ENCODE assay signal across 8 cellular contexts in the genomic region with DNA sequence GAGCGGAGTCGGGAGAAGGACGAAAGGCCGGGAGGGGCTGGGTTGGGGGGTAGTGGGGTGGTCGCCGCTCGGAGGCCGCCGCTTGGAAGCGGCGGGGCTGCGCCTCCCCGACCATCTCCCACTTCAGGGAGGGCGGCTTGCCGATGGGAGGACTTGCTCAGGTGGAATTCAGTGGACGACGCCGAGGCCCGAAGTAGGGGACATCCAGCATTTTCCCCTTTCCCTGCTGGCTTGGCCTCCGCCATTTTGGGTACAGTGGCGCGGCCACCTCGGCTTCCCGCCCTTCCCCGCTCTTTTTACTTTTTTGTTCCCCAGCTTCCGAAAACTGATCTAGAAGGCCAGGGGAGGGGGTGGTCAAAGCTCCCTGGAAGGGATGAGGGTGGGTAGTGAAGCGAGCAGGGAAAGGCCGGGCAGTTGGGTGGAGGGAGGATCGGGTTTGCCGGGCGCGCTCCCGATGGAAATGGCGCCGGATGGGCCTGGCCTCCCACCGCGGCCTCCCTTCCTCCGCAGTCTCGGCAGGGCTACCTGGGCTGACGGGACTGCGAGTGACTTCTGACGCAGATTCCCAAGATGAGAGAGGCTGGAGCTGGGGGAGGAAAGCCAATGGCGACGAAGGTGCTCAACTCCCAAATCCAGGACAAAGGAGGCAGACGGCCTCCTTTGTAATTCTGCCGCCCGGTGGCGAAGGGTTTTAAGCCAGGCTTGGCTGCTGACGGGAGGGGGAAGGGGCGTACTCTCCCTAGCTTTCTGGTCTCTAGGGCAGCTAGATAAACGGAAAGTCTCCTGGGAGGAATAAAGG. TPM values are rescaled to one million over a fixed set of nuclear protein-coding genes. Genes with fewer than 3 reads are reported as not detected.
A peak's percentile ranks its signal among the peaks of the same experiment; 100 is the strongest.
DNase-seq lines count a peak whose midpoint lies in the region; ATAC-seq and TF ChIP-seq lines count a peak whose summit lies in the region.

A gene (minus strand): TSS at position 670 of the 799 bp plus-strand sequence. CDS start 26,084 bp downstream, outside the sequence.

- CTCF ChIA-PET in activated CD8-positive, alpha-beta T cell treated with anti-CD3 and anti-CD28 coated beads for 36 hours (lab: Charles Lee) = interaction anchor here (0.8 to 4.8 kb wide), 9 partner anchors 9 to 122 kb away, joined by 3 to 21 read pairs (median 5); no protein-coding TSS in a partner anchor

- intact Hi-C loops in activated CD8-positive, alpha-beta T cell treated with anti-CD3 and anti-CD28 coated beads for 36 hours (cut with micrococcal nuclease) = no loop called here

- TF ChIP-seq CTCF in activated CD8-positive, alpha-beta T cell treated with anti-CD3 and anti-CD28 coated beads for 36 hours (IDR thresholded peaks at IDR 0.05) = no peak

- no peaks in the 10 kb centered on the region for H3K9me3 Mint-ChIP-seq in activated CD8-positive, alpha-beta T cell treated with anti-CD3 and anti-CD28 coated beads for 36 hours
- no peaks in the 10 kb centered on the region for H3K9me3 Mint-ChIP-seq in effector memory CD8-positive, alpha-beta T cell
- H3K9me3 Mint-ChIP-seq in memory B cell = peaks cover 3% of the 10 kb centered on the region

- H3K4me1 Mint-ChIP-seq in activated CD8-positive, alpha-beta T cell treated with anti-CD3 and anti-CD28 coated beads for 36 hours (ENCODE audit: low read depth) = peaks cover 44% of the 10 kb centered on the region
- H3K4me1 Mint-ChIP-seq in effector memory CD8-positive, alpha-beta T cell (ENCODE audit: low read depth in 2 of 2) = peaks cover 40 to 54% of the 10 kb centered on the region in 2 donors
- peaks cover 30% of the 10 kb centered on the region for H3K4me1 Mint-ChIP-seq in memory B cell

- ATAC-seq in HG03442 (IDR thresholded peaks at IDR 0.05; ENCODE audit: unreplicated experiment) = peak; percentile 4
- peak; percentile 22 for ATAC-seq in activated CD8-positive, alpha-beta T cell treated with anti-CD3 and anti-CD28 coated beads for 36 hours
- ATAC-seq in effector memory CD8-positive, alpha-beta T cell (replicated peaks) = peak; percentile 9
- peak; percentile 2 for ATAC-seq in memory B cell (ENCODE audit: low read depth)

- peak within 1 kb of the TSS; percentile 94 for H3K4me3 Mint-ChIP-seq in activated CD8-positive, alpha-beta T cell treated with anti-CD3 and anti-CD28 coated beads for 36 hours
- peak within 1 kb of the TSS; percentile 98 to 99 for H3K4me3 Mint-ChIP-seq in effector memory CD8-positive, alpha-beta T cell
- peak within 1 kb of the TSS; percentile 99 for H3K4me3 Mint-ChIP-seq in memory B cell

- DNase-seq in AG20443 (ENCODE audit: low spot score) = peak; percentile 64
- DNase-seq in GM19238 (ENCODE audit: insufficient read length, low spot score) = peak; percentile 23
- peak; percentile 87 for DNase-seq in NCI-H69 (lab: John Stamatoyannopoulos, UW)
- DNase-seq in activated CD8-positive, alpha-beta T cell treated with anti-CD3 and anti-CD28 coated beads for 36 hours = peak; percentile 70
- peak; percentile 31 to 52 (median 39) for DNase-seq in effector memory CD8-positive, alpha-beta T cell
- DNase-seq in memory B cell (ENCODE audit: low spot score in 2 of 2) = peak; percentile 50 to 65
- DNase-seq in stimulated activated CD8-positive, alpha-beta memory T cell treated with anti-CD3 and anti-CD28 coated beads, Interleukin-12 subunit alpha, Interleukin-12 subunit beta, amount 100 ng/mL, for 1 hour (ENCODE audit: low read depth) = peak; percentile 20

- H3K36me3 Mint-ChIP-seq in activated CD8-positive, alpha-beta T cell treated with anti-CD3 and anti-CD28 coated beads for 36 hours (ENCODE audit: low read depth) = peaks cover 48% of the 10 kb centered on the region
- H3K36me3 Mint-ChIP-seq in effector memory CD8-positive, alpha-beta T cell (ENCODE audit: insufficient read depth) = peaks cover 31% of the 10 kb centered on the region
- peaks cover 6% of the 10 kb centered on the region for H3K36me3 Mint-ChIP-seq in memory B cell

- no peaks in the 10 kb centered on the region for H3K27me3 Mint-ChIP-seq in activated CD8-positive, alpha-beta T cell treated with anti-CD3 and anti-CD28 coated beads for 36 hours
- H3K27me3 Mint-ChIP-seq in effector memory CD8-positive, alpha-beta T cell = no peaks in the 10 kb centered on the region
- no peaks in the 10 kb centered on the region for H3K27me3 Mint-ChIP-seq in memory B cell

- H3K27ac Mint-ChIP-seq in activated CD8-positive, alpha-beta T cell treated with anti-CD3 and anti-CD28 coated beads for 36 hours = peak within 1 kb of the TSS; percentile 100
- H3K27ac Mint-ChIP-seq in effector memory CD8-positive, alpha-beta T cell = peak within 1 kb of the TSS; percentile 99 to 100
- H3K27ac Mint-ChIP-seq in memory B cell = peak within 1 kb of the TSS; percentile 99

- POLR2A ChIA-PET in activated CD8-positive, alpha-beta T cell treated with anti-CD3 and anti-CD28 coated beads for 36 hours (lab: Charles Lee) = interaction anchor here (0.7 to 4.7 kb wide), 19 partner anchors 11 to 756 kb away, joined by 3 to 44 read pairs (median 3); a partner anchor contains a TSS

RNA-seq across cellular contexts. Expression of the gene that starts here (rescaled TPM):
- under 1 TPM; 0.77 to 0.85 TPM for total RNA-seq in activated CD8-positive, alpha-beta T cell treated with anti-CD3 and anti-CD28 coated beads for 36 hours

Comparison
In these comparisons a context has a peak if more than half of its experiments do, and no peak if none do; other contexts are left out.
1. Peak in every context shown above with its lines: DNase-seq and ATAC-seq.
2. Peak in DNase-seq and ATAC-seq in activated CD8-positive, alpha-beta T cell treated with anti-CD3 and anti-CD28 coated beads for 36 hours; RNA of the gene not detected or under 1 TPM.
3. DNase-seq: peak in every context shown above with its lines; median percentile 87 in NCI-H69; 70 in activated CD8-positive, alpha-beta T cell treated with anti-CD3 and anti-CD28 coated beads for 36 hours; 64 in AG20443; 58 in memory B cell; 39 in effector memory CD8-positive, alpha-beta T cell; 23 in GM19238; 20 in stimulated activated CD8-positive, alpha-beta memory T cell treated with anti-CD3 and anti-CD28 coated beads, Interleukin-12 subunit alpha, Interleukin-12 subunit beta, amount 100 ng/mL, for 1 hour.